10 cellular contexts compared by ENCODE assay signal in genomic region chr10:79237801-79238520, GRCh38.
DNase-seq lines count a peak whose midpoint lies in the region; ATAC-seq, FAIRE-seq and TF ChIP-seq lines count a peak whose summit lies in the region.
"Had no signal": no experiment of that assay in that cellular context is flagged by ENCODE, and none has a peak within 500 bp of the region (broad histone marks: within the 10 kb centered on the region; RNA-seq: fewer than 3 reads in every experiment).

No MANE protein-coding gene starts in this region.

- H3K27ac Mint-ChIP-seq in stimulated activated effector memory CD8-positive, alpha-beta T cell treated with anti-CD3 and anti-CD28 coated beads, Interleukin-12 subunit alpha, Interleukin-12 subunit beta, amount 100 ng/mL, for 72 hours = peak overlapping the region; percentile 58

- no peak overlapping the region for H3K4me3 Mint-ChIP-seq in stimulated activated effector memory CD8-positive, alpha-beta T cell treated with anti-CD3 and anti-CD28 coated beads, Interleukin-12 subunit alpha, Interleukin-12 subunit beta, amount 100 ng/mL, for 72 hours

- no peaks in the 10 kb centered on the region for H3K9me1 ChIP-seq in keratinocyte (ENCODE audit: control insufficient read depth, extremely low read depth, insufficient read depth, low read length)

- peak overlapping the region; percentile 74 for H3K4me2 ChIP-seq in keratinocyte (ENCODE audit: control insufficient read depth, extremely low read depth, insufficient read depth, low read depth, low read length)

- DNase-seq in ascending aorta (ENCODE audit: low spot score in 2 of 2) (no peak), keratinocyte (ENCODE audit: low read depth, low spot score) (no peak)
- no peak for DNase-seq in stimulated activated effector memory CD8-positive, alpha-beta T cell treated with anti-CD3 and anti-CD28 coated beads, Interleukin-12 subunit alpha, Interleukin-12 subunit beta, amount 100 ng/mL, for 72 hours (ENCODE audit: low spot score in 2 of 2)
- DNase-seq: kidney glomerular epithelial cell had no signal

- H2AFZ ChIP-seq in keratinocyte (ENCODE audit: control insufficient read depth, low read length) = peak overlapping the region; percentile 38

- H3K9me3 Mint-ChIP-seq in stimulated activated effector memory CD8-positive, alpha-beta T cell treated with anti-CD3 and anti-CD28 coated beads, Interleukin-12 subunit alpha, Interleukin-12 subunit beta, amount 100 ng/mL, for 72 hours = no peaks in the 10 kb centered on the region

- TF ChIP-seq CTCF in HEK293 (tag by site-specific recombination; IDR thresholded peaks at IDR 0.05) = no peak
- no peak for TF ChIP-seq CTCF in ascending aorta (IDR thresholded peaks at IDR 0.05)
- no peak for TF ChIP-seq CTCF in keratinocyte (optimal IDR thresholded peaks at IDR 0.05 in 1 of 3, IDR thresholded peaks at IDR 0.05 in 1 of 3, conservative IDR thresholded peaks at IDR 0.05 in 1 of 3; ENCODE audit: extremely low read depth in 1 of 3, insufficient read depth in 2 of 3, low read length in 3 of 3)

- H3K36me3 ChIP-seq in HEK293 (ENCODE audit: control insufficient read depth in 2 of 2, insufficient read depth in 1 of 2, low read length in 2 of 2) (no peaks in the 10 kb centered on the region), ascending aorta (no peaks in the 10 kb centered on the region), keratinocyte (ENCODE audit: control insufficient read depth in 2 of 2, extremely low read depth in 1 of 2, insufficient read depth in 2 of 2, low read length in 2 of 2) (no peaks in the 10 kb centered on the region)

- H3K27me3 ChIP-seq in ascending aorta (no peaks in the 10 kb centered on the region), keratinocyte (ENCODE audit: control insufficient read depth, extremely low read depth, insufficient read depth, low read length) (no peaks in the 10 kb centered on the region)

- H3K4me3 ChIP-seq in HEK293 (ENCODE audit: low read depth, low read length) (no peak overlapping the region), ascending aorta (no peak overlapping the region), keratinocyte (ENCODE audit: control insufficient read depth in 2 of 3, extremely low read depth in 1 of 3, insufficient read depth in 2 of 3, low read depth in 1 of 3, low read length in 3 of 3) (peak overlapping the region in 2 of 3 experiments; percentile 15 to 20)
- H3K4me3 ChIP-seq: GM12878 had no signal

- H3K9me3 ChIP-seq in HEK293 (ENCODE audit: control insufficient read depth, insufficient read depth, low read depth, low read length) = no peaks in the 10 kb centered on the region
- no peaks in the 10 kb centered on the region for H3K9me3 ChIP-seq in ascending aorta
- H3K9me3 ChIP-seq in keratinocyte (ENCODE audit: control insufficient read depth, low read depth, low read length) = no peaks in the 10 kb centered on the region

- H3K4me1 Mint-ChIP-seq in stimulated activated effector memory CD8-positive, alpha-beta T cell treated with anti-CD3 and anti-CD28 coated beads, Interleukin-12 subunit alpha, Interleukin-12 subunit beta, amount 100 ng/mL, for 72 hours = peaks cover 52% of the 10 kb centered on the region

- no peak for ATAC-seq in stimulated activated effector memory CD8-positive, alpha-beta T cell treated with anti-CD3 and anti-CD28 coated beads, Interleukin-12 subunit alpha, Interleukin-12 subunit beta, amount 100 ng/mL, for 72 hours
- no peak for ATAC-seq in HG03521 (IDR thresholded peaks at IDR 0.05; ENCODE audit: unreplicated experiment)
- no peak for ATAC-seq in HG02938 (IDR thresholded peaks at IDR 0.05; ENCODE audit: unreplicated experiment)
- no peak for ATAC-seq in GM18517 (IDR thresholded peaks at IDR 0.05; ENCODE audit: unreplicated experiment)
- ATAC-seq: GM12878 had no signal

- dilution Hi-C loops in keratinocyte (cut with MboI; ENCODE audit: extremely low pct_ligation_motif_present, low sequenced_read_pairs) = no loop called here

- CTCF ChIA-PET in HEK293 (lab: Yijun Ruan, JAX) = no interaction called here

- H3K4me1 ChIP-seq in HEK293 (ENCODE audit: control insufficient read depth, insufficient read depth, low read length) (peaks cover 14% of the 10 kb centered on the region), ascending aorta (peaks cover 0 to 10% of the 10 kb centered on the region in 2 donors), keratinocyte (ENCODE audit: control insufficient read depth, extremely low read depth, insufficient read depth, low read length) (peaks cover 46% of the 10 kb centered on the region)

- intact Hi-C loops in ascending aorta (cut with DNase I) = no loop called here

- FAIRE-seq in keratinocyte (lab: Jason Lieb, UNC) = peak; percentile 76
- FAIRE-seq: D721Med, GM12878 had no signal

- H3K36me3 Mint-ChIP-seq in stimulated activated effector memory CD8-positive, alpha-beta T cell treated with anti-CD3 and anti-CD28 coated beads, Interleukin-12 subunit alpha, Interleukin-12 subunit beta, amount 100 ng/mL, for 72 hours = peaks cover 12% of the 10 kb centered on the region

- POLR2A ChIA-PET in HEK293 (lab: Yijun Ruan, JAX) = no interaction called here

- no peak overlapping the region for H3K27ac ChIP-seq in HEK293 (ENCODE audit: extremely low read depth, low read depth, low read length)
- H3K27ac ChIP-seq in ascending aorta = peak overlapping the region; percentile 27 to 34
- peak overlapping the region; percentile 62 for H3K27ac ChIP-seq in keratinocyte (ENCODE audit: control insufficient read depth, insufficient read depth, low read length)

- H3K79me2 ChIP-seq in keratinocyte (ENCODE audit: control insufficient read depth, insufficient read depth, low read length) = no peaks in the 10 kb centered on the region

- no peaks in the 10 kb centered on the region for H4K20me1 ChIP-seq in keratinocyte (ENCODE audit: control insufficient read depth, extremely low read depth, insufficient read depth, low read length)

- peak overlapping the region; percentile 25 for H3K9ac ChIP-seq in keratinocyte (ENCODE audit: control insufficient read depth, extremely low read depth, insufficient read depth, low read length)

TF ChIP-seq in HEK293, 187 proteins besides CTCF, POLR2A, EP300 and RAD21:
- no peak for TF ChIP-seq KLF7 (tag by site-specific recombination; IDR thresholded peaks at IDR 0.05; ENCODE audit: borderline replicate concordance)
- TF ChIP-seq PATZ1 (tag by site-specific recombination; IDR thresholded peaks at IDR 0.05) = peak; percentile 43
- TF ChIP-seq ZFP69B (tag by site-specific recombination; IDR thresholded peaks at IDR 0.05) = no peak
- TF ChIP-seq ZFP3 (tag by site-specific recombination; IDR thresholded peaks at IDR 0.05; ENCODE audit: low read depth) = no peak
- no peak for TF ChIP-seq ZNF747 (tag by site-specific recombination; IDR thresholded peaks at IDR 0.05)
- TF ChIP-seq ZNF596 (tag by site-specific recombination; IDR thresholded peaks at IDR 0.05) = no peak
- no peak for TF ChIP-seq ZNF221 (tag by site-specific recombination; IDR thresholded peaks at IDR 0.05; ENCODE audit: borderline replicate concordance)
- peak; percentile 11; the same call in 1 of the 2 replicates for TF ChIP-seq ZIC2 (tag by site-specific recombination; IDR thresholded peaks at IDR 0.05)
- no peak for TF ChIP-seq BCL11A (tag by site-specific recombination; IDR thresholded peaks at IDR 0.05; ENCODE audit: low read depth)
- TF ChIP-seq ZNF555 (tag by site-specific recombination; conservative IDR thresholded peaks at IDR 0.05) = no peak
- TF ChIP-seq ZSCAN23 (tag by site-specific recombination; IDR thresholded peaks at IDR 0.05) = no peak

Comparison
In these comparisons a context has a peak if more than half of its experiments do, and no peak if none do; other contexts are left out.
1. H3K4me3 ChIP-seq: peak in keratinocyte (2 of 3); none in HEK293 (single experiment) and ascending aorta (0 of 2).